ENCODE assay signal across 10 cellular contexts in genomic region chr12:75208851-75209781, GRCh38. TPM values are rescaled to one million over a fixed set of nuclear protein-coding genes. Genes with fewer than 3 reads are reported as not detected.
A peak's percentile ranks its signal among the peaks of the same experiment; 100 is the strongest.
DNase-seq lines count a peak whose midpoint lies in the region; ATAC-seq and TF ChIP-seq lines count a peak whose summit lies in the region.
"Had no signal": no experiment of that assay in that cellular context is flagged by ENCODE, and none has a peak within 500 bp of the region (broad histone marks: within the 10 kb centered on the region; RNA-seq: fewer than 3 reads in every experiment).

No MANE protein-coding gene starts in this region.

- H3K9me2 ChIP-seq in neural cell (ENCODE audit: insufficient read depth, low read length) = no peaks in the 10 kb centered on the region

- H3K4me1 Mint-ChIP-seq in osteocyte (ENCODE audit: unreplicated experiment) = peaks cover 1% of the 10 kb centered on the region

- peak overlapping the region; percentile 53 for H3K4me2 ChIP-seq in neural cell (ENCODE audit: low read length)

- ATAC-seq in GM18909 (IDR thresholded peaks at IDR 0.05; ENCODE audit: poor library complexity, unreplicated experiment) (no peak), HG03460 (IDR thresholded peaks at IDR 0.05; ENCODE audit: unreplicated experiment) (no peak)

- peak overlapping the region; percentile 30 for H2AFZ ChIP-seq in neural cell (ENCODE audit: low read depth, low read length)

- TF ChIP-seq RAD21 in neural cell (conservative IDR thresholded peaks at IDR 0.05) = peak; percentile 35

- H3K9me3 ChIP-seq in neural cell (ENCODE audit: low read length) = no peaks in the 10 kb centered on the region
- H3K9me3 ChIP-seq: HAP-1 had no signal

- no peaks in the 10 kb centered on the region for H3F3A ChIP-seq in neural cell (ENCODE audit: insufficient read depth, low read length, poor library complexity, severe bottlenecking)

- no peak overlapping the region for H3K27ac Mint-ChIP-seq in osteocyte (ENCODE audit: unreplicated experiment)
- H3K27ac Mint-ChIP-seq: activated naive CD8-positive, alpha-beta T cell had no signal

- no peak overlapping the region for H3K4me3 Mint-ChIP-seq in osteocyte (ENCODE audit: unreplicated experiment)

- TF ChIP-seq EP300 in neural cell (conservative IDR thresholded peaks at IDR 0.05; ENCODE audit: poor library complexity, severe bottlenecking) = no peak

- H3K4me3 ChIP-seq in neural cell (ENCODE audit: low read length) = peak overlapping the region; percentile 78
- H3K4me3 ChIP-seq: HAP-1 had no signal

- peak; percentile 72 for DNase-seq in ELF-1 (ENCODE audit: low read depth, low spot score)
- DNase-seq in NCI-H1417 treated with DMSO at 0.1 percent for 48 hours (lab: John Stamatoyannopoulos, UW) = peak; percentile 62
- DNase-seq in osteocyte (ENCODE audit: extremely low spot score, unreplicated experiment) = no peak
- DNase-seq in NCI-H1694 treated with DMSO at 0.1 percent for 48 hours (lab: John Stamatoyannopoulos, UW) = no peak

- peaks cover 44% of the 10 kb centered on the region for H3K27me3 Mint-ChIP-seq in osteocyte (ENCODE audit: unreplicated experiment)

- no peaks in the 10 kb centered on the region for H4K20me1 ChIP-seq in neural cell (ENCODE audit: insufficient read depth)

- TF ChIP-seq CTCF in neural cell (IDR thresholded peaks at IDR 0.05; ENCODE audit: poor library complexity, severe bottlenecking) = no peak
- no peak for TF ChIP-seq CTCF in osteocyte (IDR thresholded peaks at IDR 0.05)

- peaks cover 45% of the 10 kb centered on the region for H3K27me3 ChIP-seq in neural cell (ENCODE audit: insufficient read depth, low read depth, low read length)

- H3K36me3 ChIP-seq in neural cell (ENCODE audit: insufficient read depth, low read length) = no peaks in the 10 kb centered on the region
- H3K36me3 ChIP-seq: HAP-1 had no signal

- no peaks in the 10 kb centered on the region for H3K9me3 Mint-ChIP-seq in osteocyte (ENCODE audit: unreplicated experiment)

- H3K9ac ChIP-seq in neural cell (ENCODE audit: low read length) = peak overlapping the region; percentile 56

- H3K27ac ChIP-seq in cingulate gyrus (ENCODE audit: low read depth, low read length) = peak overlapping the region; percentile 47
- H3K27ac ChIP-seq in neural cell (ENCODE audit: low read length) = no peak overlapping the region

- no peaks in the 10 kb centered on the region for H3K79me2 ChIP-seq in neural cell (replicated peaks; ENCODE audit: insufficient read depth, low read length)

- H3K36me3 Mint-ChIP-seq in osteocyte (ENCODE audit: unreplicated experiment) = no peaks in the 10 kb centered on the region
- H3K36me3 Mint-ChIP-seq: activated naive CD8-positive, alpha-beta T cell had no signal

TF ChIP-seq in neural cell, 6 proteins besides CTCF, POLR2A, EP300 and RAD21:
- TF ChIP-seq POLR2AphosphoS5 (IDR thresholded peaks at IDR 0.05) = no peak
- no peak for TF ChIP-seq EZH2 (IDR thresholded peaks at IDR 0.05; ENCODE audit: borderline replicate concordance, insufficient read depth, low read length, poor library complexity, severe bottlenecking)
- no peak for TF ChIP-seq SMC3 (conservative IDR thresholded peaks at IDR 0.05; ENCODE audit: poor library complexity)
- peak; percentile 70 for TF ChIP-seq REST (IDR thresholded peaks at IDR 0.05; ENCODE audit: borderline replicate concordance)
- TF ChIP-seq TAF1 (IDR thresholded peaks at IDR 0.05; ENCODE audit: low read depth) = no peak

RNA-seq across cellular contexts. Expression of gene KCNC2, which starts 0.5 kb away (rescaled TPM):
- 6.7 and 7.4 TPM in 2 replicates for polyA plus RNA-seq in neural cell
- polyA minus RNA-seq in neural cell = 7.5 and 7.8 TPM in 2 replicates
- not detected in 2 replicates for total RNA-seq in osteocyte

Comparison
In these comparisons a context has a peak if more than half of its experiments do, and no peak if none do; other contexts are left out.
1. DNase-seq: peak in ELF-1 (single experiment) and NCI-H1417 treated with DMSO at 0.1 percent for 48 hours (single experiment); none in osteocyte (single experiment) and NCI-H1694 treated with DMSO at 0.1 percent for 48 hours (single experiment).